Comparison of ENCODE assay signal across 9 cellular contexts in genomic region chr7:117010375-117011133, GRCh38. TPM values are rescaled to one million over a fixed set of nuclear protein-coding genes. Genes with fewer than 3 reads are reported as not detected.
DNase-seq lines count a peak whose midpoint lies in the region; ATAC-seq and TF ChIP-seq lines count a peak whose summit lies in the region.
"Had no signal": no experiment of that assay in that cellular context is flagged by ENCODE, and none has a peak within 500 bp of the region (broad histone marks: within the 10 kb centered on the region; RNA-seq: fewer than 3 reads in every experiment).

No MANE protein-coding gene starts in this region.

- H3K4me1 ChIP-seq in OCI-LY3 (ENCODE audit: low read length) = peaks cover 85% of the 10 kb centered on the region
- H3K4me1 ChIP-seq in osteoblast (ENCODE audit: insufficient read depth, low read length) = peaks cover 36% of the 10 kb centered on the region

- H3K4me3 ChIP-seq in OCI-LY3 (ENCODE audit: low read length) = peak overlapping the region; percentile 61
- H3K4me3 ChIP-seq in osteoblast (ENCODE audit: insufficient read depth, low read length) = no peak overlapping the region

- DNase-seq in osteoblast (ENCODE audit: insufficient read length, low spot score, missing footprints) = no peak
- no peak for DNase-seq in head of caudate nucleus
- no peak for DNase-seq in NCI-H146 (lab: John Stamatoyannopoulos, UW)
- no peak for DNase-seq in COLO829 (ENCODE audit: low spot score)
- no peak for DNase-seq in NCI-H2171 treated with DMSO at 0.1 percent for 48 hours (lab: John Stamatoyannopoulos, UW)

- peaks cover 82% of the 10 kb centered on the region for H3K79me2 ChIP-seq in OCI-LY3 (ENCODE audit: low read length)
- H3K79me2 ChIP-seq in osteoblast (ENCODE audit: insufficient read depth, low read length) = peaks cover 49% of the 10 kb centered on the region

- H3K27ac ChIP-seq in OCI-LY3 (ENCODE audit: low read length) = peak overlapping the region; percentile 94
- peak overlapping the region; percentile 80 for H3K27ac ChIP-seq in osteoblast (ENCODE audit: low read depth, low read length)
- H3K27ac ChIP-seq: HL-60 had no signal

- ATAC-seq in GM18520 (IDR thresholded peaks at IDR 0.05; ENCODE audit: unreplicated experiment) (peak; percentile 35), GM21825 (IDR thresholded peaks at IDR 0.05; ENCODE audit: unreplicated experiment) (peak; percentile 33)

- H3K36me3 ChIP-seq in OCI-LY3 (replicated peaks; ENCODE audit: low read depth, low read length) (no peaks in the 10 kb centered on the region), osteoblast (ENCODE audit: insufficient read depth, low read length) (no peaks in the 10 kb centered on the region)

- peak overlapping the region; percentile 92 for H3K9ac ChIP-seq in OCI-LY3 (ENCODE audit: low read length)

- intact Hi-C loops in head of caudate nucleus (cut with DNase I) = no loop called here

- no peak overlapping the region for H2AFZ ChIP-seq in OCI-LY3 (ENCODE audit: low read depth, low read length)
- H2AFZ ChIP-seq in osteoblast (ENCODE audit: low read length) = no peak overlapping the region

- no peaks in the 10 kb centered on the region for H3K27me3 ChIP-seq in OCI-LY3 (ENCODE audit: low read depth, low read length)
- no peaks in the 10 kb centered on the region for H3K27me3 ChIP-seq in osteoblast (ENCODE audit: insufficient read depth, low read length)

- H3K4me2 ChIP-seq in OCI-LY3 (ENCODE audit: low read length) = peak overlapping the region; percentile 78
- H3K4me2 ChIP-seq in osteoblast (ENCODE audit: insufficient read depth, low read length) = peak overlapping the region; percentile 15

- no peaks in the 10 kb centered on the region for H3K9me3 ChIP-seq in OCI-LY3 (ENCODE audit: insufficient read depth, low read length)
- no peaks in the 10 kb centered on the region for H3K9me3 ChIP-seq in osteoblast (ENCODE audit: low read depth, low read length)

- H4K20me1 ChIP-seq in OCI-LY3 (ENCODE audit: insufficient read depth, low read length) (no peaks in the 10 kb centered on the region), osteoblast (ENCODE audit: insufficient read depth, low read length) (no peaks in the 10 kb centered on the region)

- TF ChIP-seq CTCF in OCI-LY3 (IDR thresholded peaks at IDR 0.05; ENCODE audit: low read depth, low read length) = no peak
- TF ChIP-seq CTCF in osteoblast (IDR thresholded peaks at IDR 0.05; ENCODE audit: extremely low read depth, low read depth, low read length) = no peak

RNA-seq across cellular contexts. Expression of gene ST7, which starts 57.3 kb away (rescaled TPM):
- total RNA-seq in osteoblast = 19.9 and 22.4 TPM in 2 replicates
